ENCODE assay signal across 21 cellular contexts in the genomic region with DNA sequence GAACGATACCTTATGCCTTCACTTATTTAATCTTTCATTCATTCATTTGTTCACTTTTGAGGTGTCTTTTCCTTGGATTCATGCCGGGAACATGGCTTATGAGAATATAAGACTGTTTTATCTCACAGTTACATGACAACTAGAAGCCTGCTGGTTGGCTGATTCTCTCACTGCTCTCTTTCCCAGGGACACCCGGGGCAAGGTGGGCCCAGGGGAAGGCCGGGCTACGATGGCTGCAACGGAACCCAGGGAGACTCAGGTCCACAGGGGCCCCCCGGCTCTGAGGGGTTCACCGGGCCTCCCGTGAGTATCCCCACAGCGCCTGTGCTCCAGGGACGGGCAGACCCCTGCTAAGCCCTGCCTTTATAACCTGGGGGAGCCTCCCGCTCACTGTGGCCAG.
"Had no signal": no experiment of that assay in that cellular context is flagged by ENCODE, and none has a peak within 500 bp of the region (broad histone marks: within the 10 kb centered on the region; RNA-seq: fewer than 3 reads in every experiment).

No MANE protein-coding gene starts in this region.

- H3K27ac ChIP-seq: hepatocyte, neutrophil, right atrium auricular region had no signal

- H3K36me3 ChIP-seq: neutrophil had no signal

- DNase-seq: cerebellar nuclear complex; dermis blood vessel endothelial cell; effector CD4-positive, alpha-beta T cell; endodermal cell; erythroblast; foreskin melanocyte; head of caudate nucleus; kidney; left colon; left ventricle myocardium superior; mesenchymal stem cell; naive B cell; stimulated activated CD4-positive, alpha-beta T cell treated with anti-CD3 and anti-CD28 coated beads, Interleukin-4, amount 100 ng/mL, for 24 hours had no signal

- H3K36me3 Mint-ChIP-seq: naive B cell; stimulated activated memory B cell treated with anti-CD40 and anti-IgM and Interleukin-4, amounts not matched to agents 10 μg/mL and 1 μg/mL and 100 μg/mL, for 72 hours had no signal

- H3K79me2 ChIP-seq: hepatocyte had no signal

- H3K9me3 Mint-ChIP-seq: endodermal cell; naive B cell; nephron; stimulated activated memory B cell treated with anti-CD40 and anti-IgM and Interleukin-4, amounts not matched to agents 10 μg/mL and 1 μg/mL and 100 μg/mL, for 72 hours; stimulated activated naive CD8-positive, alpha-beta T cell treated with anti-CD3 and anti-CD28 coated beads, Interleukin-15, Interleukin-2, amounts not matched to agents 100 ng/mL and 50 ng/mL, for 24 hours; type B pancreatic cell had no signal

- H3K9me3 ChIP-seq: neutrophil, right atrium auricular region had no signal

- H3K27me3 ChIP-seq: hepatocyte, right atrium auricular region had no signal

- H3K27ac Mint-ChIP-seq: endodermal cell; naive B cell; nephron; stimulated activated memory B cell treated with anti-CD40 and anti-IgM and Interleukin-4, amounts not matched to agents 10 μg/mL and 1 μg/mL and 100 μg/mL, for 72 hours; stimulated activated naive CD8-positive, alpha-beta T cell treated with anti-CD3 and anti-CD28 coated beads, Interleukin-15, Interleukin-2, amounts not matched to agents 100 ng/mL and 50 ng/mL, for 24 hours; type B pancreatic cell had no signal

- H3K4me3 ChIP-seq: hepatocyte, lung, right atrium auricular region had no signal

- H3K4me1 Mint-ChIP-seq: naive B cell; stimulated activated memory B cell treated with anti-CD40 and anti-IgM and Interleukin-4, amounts not matched to agents 10 μg/mL and 1 μg/mL and 100 μg/mL, for 72 hours had no signal

- H2AFZ ChIP-seq: hepatocyte had no signal

- H3K4me2 ChIP-seq: hepatocyte had no signal

- H3K4me3 Mint-ChIP-seq: endodermal cell; nephron; stimulated activated memory B cell treated with anti-CD40 and anti-IgM and Interleukin-4, amounts not matched to agents 10 μg/mL and 1 μg/mL and 100 μg/mL, for 72 hours; stimulated activated naive CD8-positive, alpha-beta T cell treated with anti-CD3 and anti-CD28 coated beads, Interleukin-15, Interleukin-2, amounts not matched to agents 100 ng/mL and 50 ng/mL, for 24 hours; type B pancreatic cell had no signal

- H3K27me3 Mint-ChIP-seq: type B pancreatic cell had no signal
